ENCODE assay signal across 1 cellular context in genomic region chr4:41079871-41080565, GRCh38.
TF ChIP-seq lines count a peak whose summit lies in the region.

No MANE protein-coding gene starts in this region.

TF ChIP-seq in GM23338, 12 proteins besides CTCF, POLR2A, EP300 and RAD21 (continued from another document):
- no peak for TF ChIP-seq ZNF462 (CRISPR knock-in tag; IDR thresholded peaks at IDR 0.05)
- TF ChIP-seq POLR2AphosphoS5 (IDR thresholded peaks at IDR 0.05; ENCODE audit: low read depth), result no peak
